Comparison of ENCODE assay signal across 8 cellular contexts in genomic region chr3:5057857-5058324, GRCh38.
DNase-seq lines count a peak whose midpoint lies in the region; ATAC-seq, FAIRE-seq and TF ChIP-seq lines count a peak whose summit lies in the region.

No MANE protein-coding gene starts in this region.

- H3K27me3 ChIP-seq in HepG2 (ENCODE audit: control insufficient read depth in 1 of 2, insufficient read depth in 2 of 2, low read length in 2 of 2) = peaks cover 0 to 22% of the 10 kb centered on the region in 2 experiments; a peak in 2 of 5 replicates

- in situ Hi-C loops in HepG2 (cut with HindIII; ENCODE audit: extremely low pct_ligation_motif_present, low pct_unique_long_range_greater_than_20kb) = no loop called here

- no peaks in the 10 kb centered on the region for H4K20me1 ChIP-seq in HepG2 (ENCODE audit: insufficient read depth, low read length)

- no peaks in the 10 kb centered on the region for H3K79me2 ChIP-seq in HepG2 (ENCODE audit: insufficient read depth, low read length)

- H3K4me1 ChIP-seq in A549 (peaks cover 16% of the 10 kb centered on the region; the same call in 2 of the 3 replicates), HepG2 (ENCODE audit: insufficient read depth, low read length) (peaks cover 6% of the 10 kb centered on the region; the same call in 1 of the 2 replicates)

- FAIRE-seq in A549 (lab: Jason Lieb, UNC) (no peak), HepG2 (lab: Jason Lieb, UNC) (peak; percentile 94)

- ATAC-seq in A549 (peak; percentile 96), GM18502 (IDR thresholded peaks at IDR 0.05; ENCODE audit: poor library complexity, unreplicated experiment) (peak; percentile 90), HG02943 (IDR thresholded peaks at IDR 0.05; ENCODE audit: low read depth, unreplicated experiment) (peak; percentile 91), HepG2 (peak; percentile 94)

- no peak for TF ChIP-seq POLR2A in A549 (IDR thresholded peaks at IDR 0.05; ENCODE audit: low read length)
- TF ChIP-seq POLR2A in HepG2 (IDR thresholded peaks at IDR 0.05; ENCODE audit: insufficient read depth in 1 of 2, low read depth in 2 of 2, low read length in 2 of 2) = no peak

- no peak overlapping the region for H3K9ac ChIP-seq in HepG2 (ENCODE audit: insufficient read depth, low read depth, low read length)

- H3K4me2 ChIP-seq in A549 (peak overlapping the region; percentile 34; the same call in 2 of the 3 replicates), HepG2 (ENCODE audit: low read depth, low read length) (no peak overlapping the region)

- TF ChIP-seq CTCF in A549 (IDR thresholded peaks at IDR 0.05) (peak; percentile 92), coronary artery (IDR thresholded peaks at IDR 0.05) (peak; percentile 60), HepG2 (CRISPR knock-in tag; IDR thresholded peaks at IDR 0.05) (peak; percentile 81)

- H2AFZ ChIP-seq in HepG2 (ENCODE audit: low read length) = no peak overlapping the region

- no peak for TF ChIP-seq EP300 in A549 (IDR thresholded peaks at IDR 0.05)
- no peak for TF ChIP-seq EP300 in HepG2 (IDR thresholded peaks at IDR 0.05; ENCODE audit: low read depth in 2 of 2, low read length in 2 of 2)
- no peak for TF ChIP-seq EP300 in HepG2 (CRISPR knock-in tag; IDR thresholded peaks at IDR 0.05; ENCODE audit: borderline replicate concordance)

- intact Hi-C loops in HepG2 (cut with micrococcal nuclease; ENCODE audit: unreplicated experiment) = loop anchor here (1.0 to 2.0 kb wide), 4 partner anchors 31 to 402 kb away; no protein-coding TSS in a partner anchor

- H3K27ac ChIP-seq in A549 = peak overlapping the region; percentile 9 to 73; a peak in 4 of 6 replicates
- H3K27ac ChIP-seq in coronary artery = no peak overlapping the region
- H3K27ac ChIP-seq in HepG2 (ENCODE audit: extremely low read length, insufficient read depth, low read length) = no peak overlapping the region

- no peak overlapping the region for H3K4me3 ChIP-seq in A549
- H3K4me3 ChIP-seq in coronary artery = no peak overlapping the region
- H3K4me3 ChIP-seq in HepG2 (replicated peaks in 1 of 3; ENCODE audit: insufficient read depth in 1 of 3, low read depth in 2 of 3, low read length in 3 of 3) = no peak overlapping the region

- H3K9me3 ChIP-seq in A549 (no peaks in the 10 kb centered on the region), HepG2 (ENCODE audit: low read length) (no peaks in the 10 kb centered on the region)

- BruUV-seq in HepG2 (replicated peaks; lab: Mats Ljungman, UMichigan) = no TSS peak

- POLR2A ChIA-PET in A549 (lab: Yijun Ruan, JAX) (interaction anchor here (0.5 to 1.8 kb wide), 5 partner anchors 72 to 402 kb away, joined by 3 to 9 read pairs (median 3); partner anchors contain the start of gene BHLHE40), HepG2 (lab: Yijun Ruan, JAX) (no interaction called here)

- H3K36me3 ChIP-seq in HepG2 (replicated peaks in 1 of 2; ENCODE audit: control insufficient read depth in 1 of 2, insufficient read depth in 2 of 2, low read length in 2 of 2) = no peaks in the 10 kb centered on the region

- TF ChIP-seq RAD21 in A549 (conservative IDR thresholded peaks at IDR 0.05 in 1 of 2, IDR thresholded peaks at IDR 0.05 in 1 of 2) (peak; percentile 95 to 97), HepG2 (CRISPR knock-in tag; IDR thresholded peaks at IDR 0.05) (peak; percentile 77)

- CTCF ChIA-PET in A549 (lab: Yijun Ruan, JAX) (interaction anchor here (0.6 to 10.0 kb wide), 40 partner anchors 11 to 564 kb away, joined by 3 to 128 read pairs (median 4); partner anchors contain the start of gene BHLHE40), HepG2 (lab: Yijun Ruan, JAX; ENCODE audit: low intra/inter-chr PET ratio, low total read pairs) (interaction anchor here (1.3 to 3.0 kb wide), 4 partner anchors 9 to 402 kb away, joined by 4 to 50 read pairs (median 10); no protein-coding TSS in a partner anchor)

- WGBS in A549 (ENCODE audit: missing lambda C conversion rate) = 20% methylated on average over 7 of the region's 7 CpGs
- WGBS in HepG2 (ENCODE audit: low lambda C conversion rate) = 17% methylated on average over 7 of the region's 7 CpGs

- peak; percentile 62 to 91 for DNase-seq in A549 (ENCODE audit: low read depth in 1 of 2, low spot score in 1 of 2)
- peak; percentile 77 for DNase-seq in NCI-H460 (ENCODE audit: extremely low read depth, low read depth)
- peak; percentile 52 to 75 for DNase-seq in activated CD4-positive, alpha-beta T cell treated with anti-CD3 and anti-CD28 coated beads for 4 hours
- DNase-seq in coronary artery (ENCODE audit: low spot score) = peak; percentile 80
- DNase-seq in HepG2 (ENCODE audit: low spot score) = peak; percentile 60
- DNase-seq in stimulated activated CD4-positive, alpha-beta T cell treated with anti-CD3 and anti-CD28 coated beads, TNF-alpha, amount 100 ng/mL, for 24 hours (ENCODE audit: low read depth in 3 of 3) = peak; percentile 18 to 67 (median 60)

TF ChIP-seq in A549, 52 proteins besides CTCF, POLR2A, EP300 and RAD21:
- TF ChIP-seq SMC3 (IDR thresholded peaks at IDR 0.05) = peak; percentile 97
- TF ChIP-seq FOXS1 (CRISPR knock-in tag; IDR thresholded peaks at IDR 0.05) = no peak
- TF ChIP-seq MAX (IDR thresholded peaks at IDR 0.05) = peak; percentile 65

TF ChIP-seq in HepG2, 621 proteins besides CTCF, POLR2A, EP300 and RAD21:
- TF ChIP-seq ZNF460 (CRISPR knock-in tag; IDR thresholded peaks at IDR 0.05; ENCODE audit: borderline replicate concordance) = 0 out of 2 replicates have a peak, but pooled peaks have one; percentile 47
- TF ChIP-seq STAG1 (CRISPR knock-in tag; IDR thresholded peaks at IDR 0.05) = peak; percentile 96
- no peak for TF ChIP-seq HBP1 (CRISPR knock-in tag; IDR thresholded peaks at IDR 0.05; ENCODE audit: low read depth)
- TF ChIP-seq GATAD2A (CRISPR knock-in tag; IDR thresholded peaks at IDR 0.05) = peak; percentile 47
- TF ChIP-seq HMGXB4 (CRISPR knock-in tag; IDR thresholded peaks at IDR 0.05; ENCODE audit: borderline replicate concordance in 1 of 2, low read depth in 1 of 2) = 0 out of 4 replicates have a peak, but pooled peaks of 1 of the 2 experiments have one; percentile 42
- TF ChIP-seq ELF3 (CRISPR knock-in tag; IDR thresholded peaks at IDR 0.05) = 0 out of 2 replicates have a peak, but pooled peaks have one; percentile 23
- no peak for TF ChIP-seq MXD1 (CRISPR knock-in tag; IDR thresholded peaks at IDR 0.05)
- 0 out of 2 replicates have a peak, but pooled peaks have one; percentile 34 for TF ChIP-seq ZSCAN29 (CRISPR knock-in tag; conservative IDR thresholded peaks at IDR 0.05)
- TF ChIP-seq SMC3 (IDR thresholded peaks at IDR 0.05; ENCODE audit: low read length) = peak; percentile 93

Comparison
In these comparisons a context has a peak if more than half of its experiments do, and no peak if none do; other contexts are left out.
1. H3K27ac ChIP-seq: peak in A549 (2 of 2); none in coronary artery (0 of 2) and HepG2 (single experiment).
2. Of the 38 proteins assayed by ChIP-seq in both HepG2 and A549: peak only in HepG2: none; only in A549: MAX; in both: CTCF, RAD21 and SMC3; in neither: 33; mixed calls (peak in some experiments, not most) for 1.
3. Peak in every context shown above with its lines, with median percentiles within 50 percentile points of each other: ATAC-seq, DNase-seq and CTCF ChIP-seq.